ENCODE assay signal across 23 cellular contexts in genomic region chr4:176782794-176783193, GRCh38. TPM values are rescaled to one million over a fixed set of nuclear protein-coding genes. Genes with fewer than 3 reads are reported as not detected.
A peak's percentile ranks its signal among the peaks of the same experiment; 100 is the strongest.
DNase-seq lines count a peak whose midpoint lies in the region; ATAC-seq, FAIRE-seq and TF ChIP-seq lines count a peak whose summit lies in the region.
"Had no signal": no experiment of that assay in that cellular context is flagged by ENCODE, and none has a peak within 500 bp of the region (broad histone marks: within the 10 kb centered on the region; RNA-seq: fewer than 3 reads in every experiment).

No MANE protein-coding gene starts in this region.

- WGBS in HepG2 (ENCODE audit: low lambda C conversion rate): 0% methylated on average over 2 of the region's 2 CpGs

- H3K9me3 ChIP-seq in HepG2 (ENCODE audit: low read length): no peaks in the 10 kb centered on the region
- H3K9me3 ChIP-seq: BLaER1 treated with 17β-estradiol and CSF1 and Interleukin-3, amounts not matched to agents 10 nM and 100 nM; breast epithelium; tibial nerve had no signal

- H2AFZ ChIP-seq in HepG2 (ENCODE audit: low read length): no peak overlapping the region

- FAIRE-seq in HepG2 (lab: Jason Lieb, UNC): no peak

- no peak overlapping the region for H3K9ac ChIP-seq in HepG2 (ENCODE audit: insufficient read depth, low read depth, low read length)
- H3K9ac ChIP-seq: BLaER1 treated with 17β-estradiol and CSF1 and Interleukin-3, amounts not matched to agents 10 nM and 100 nM had no signal

- in situ Hi-C loops in HepG2 (cut with HindIII; ENCODE audit: extremely low pct_ligation_motif_present, low pct_unique_long_range_greater_than_20kb): no loop called here

- no peak for TF ChIP-seq POLR2A in HepG2 (IDR thresholded peaks at IDR 0.05; ENCODE audit: insufficient read depth in 1 of 2, low read depth in 2 of 2, low read length in 2 of 2)

- H3K36me3 Mint-ChIP-seq in HFFc6 (ENCODE audit: low read depth): peaks cover 54% of the 10 kb centered on the region
- H3K36me3 Mint-ChIP-seq: activated naive CD8-positive, alpha-beta T cell treated with anti-CD3 and anti-CD28 coated beads, Interleukin-2, amount 10 ng/mL, durations not matched to agents 7 days and 5 days; memory B cell; natural killer cell had no signal

- no peaks in the 10 kb centered on the region for H3K36me3 ChIP-seq in HepG2 (replicated peaks in 1 of 2; ENCODE audit: control insufficient read depth in 1 of 2, insufficient read depth in 2 of 2, low read length in 2 of 2)
- H3K36me3 ChIP-seq: BLaER1 treated with 17β-estradiol and CSF1 and Interleukin-3, amounts not matched to agents 10 nM and 100 nM; breast epithelium; tibial nerve had no signal

- H3K9me3 Mint-ChIP-seq in HFFc6: no peaks in the 10 kb centered on the region
- H3K9me3 Mint-ChIP-seq: activated naive CD8-positive, alpha-beta T cell treated with anti-CD3 and anti-CD28 coated beads, Interleukin-2, amount 10 ng/mL, durations not matched to agents 7 days and 5 days had no signal

- no peaks in the 10 kb centered on the region for H3K4me1 ChIP-seq in HepG2 (ENCODE audit: insufficient read depth, low read length)
- H3K4me1 ChIP-seq: BLaER1 treated with 17β-estradiol and CSF1 and Interleukin-3, amounts not matched to agents 10 nM and 100 nM had no signal

- H3K27ac Mint-ChIP-seq in HFFc6: peak overlapping the region; percentile 86
- H3K27ac Mint-ChIP-seq: activated CD4-positive, alpha-beta T cell treated with anti-CD3 and anti-CD28 coated beads for 36 hours; activated naive CD8-positive, alpha-beta T cell treated with anti-CD3 and anti-CD28 coated beads, Interleukin-2, amount 10 ng/mL, durations not matched to agents 7 days and 5 days; memory B cell; natural killer cell had no signal

- DNase-seq in HFFc6 (no peak), astrocyte of the hippocampus (ENCODE audit: low read depth, low spot score) (peak; percentile 34), lung microvascular endothelial cell (ENCODE audit: low read depth in 2 of 2) (peak; percentile 45 to 57), SKM-1 (lab: John Stamatoyannopoulos, UW; ENCODE audit: unreplicated experiment) (no peak), HepG2 (ENCODE audit: low spot score) (no peak)
- DNase-seq in stimulated activated CD4-positive, alpha-beta T cell treated with anti-CD3 and anti-CD28 coated beads, Interleukin-4, amount 100 ng/mL, for 24 hours: no peak
- DNase-seq in activated naive CD4-positive, alpha-beta T cell treated with Interleukin-2 at 50 U/mL for 16 hours: no peak
- DNase-seq: activated CD4-positive, alpha-beta T cell treated with anti-CD3 and anti-CD28 coated beads for 36 hours; activated naive CD8-positive, alpha-beta T cell treated with anti-CD3 and anti-CD28 coated beads, Interleukin-2, amount 10 ng/mL, durations not matched to agents 7 days and 5 days; cortex of kidney; kidney glomerular epithelial cell; natural killer cell; NCI-H1694 treated with DMSO at 0.1 percent for 48 hours; NCI-H748 treated with DMSO at 0.1 percent for 48 hours; Right ventricle myocardium superior; stimulated activated CD4-positive, alpha-beta T cell treated with anti-CD3 and anti-CD28 coated beads, Interleukin-2, amount 100 ng/mL, for 24 hours; stimulated activated naive CD8-positive, alpha-beta T cell treated with anti-CD3 and anti-CD28 coated beads, Interleukin-15, Interleukin-2, amounts not matched to agents 100 U/mL and 50 U/mL, for 24 hours; T-helper 1 cell had no signal

- no peak for ATAC-seq in HepG2
- ATAC-seq: activated CD4-positive, alpha-beta T cell treated with anti-CD3 and anti-CD28 coated beads for 36 hours; natural killer cell; stimulated activated naive CD8-positive, alpha-beta T cell treated with anti-CD3 and anti-CD28 coated beads, Interleukin-15, Interleukin-2, amounts not matched to agents 100 U/mL and 50 U/mL, for 24 hours had no signal

- H3K27me3 Mint-ChIP-seq in HFFc6 (ENCODE audit: insufficient read depth): peaks cover 2% of the 10 kb centered on the region; the same call in 1 of the 2 replicates
- H3K27me3 Mint-ChIP-seq: activated naive CD8-positive, alpha-beta T cell treated with anti-CD3 and anti-CD28 coated beads, Interleukin-2, amount 10 ng/mL, durations not matched to agents 7 days and 5 days; memory B cell had no signal

- H3K27me3 ChIP-seq in HepG2 (ENCODE audit: control insufficient read depth in 1 of 2, insufficient read depth in 2 of 2, low read length in 2 of 2): no peaks in the 10 kb centered on the region; a peak in 1 of 5 replicates
- H3K27me3 ChIP-seq: BLaER1 treated with 17β-estradiol and CSF1 and Interleukin-3, amounts not matched to agents 10 nM and 100 nM; breast epithelium; tibial nerve had no signal

- H3K4me3 ChIP-seq in HepG2 (replicated peaks in 1 of 3; ENCODE audit: insufficient read depth in 1 of 3, low read depth in 2 of 3, low read length in 3 of 3): no peak overlapping the region
- H3K4me3 ChIP-seq: BLaER1 treated with 17β-estradiol and CSF1 and Interleukin-3, amounts not matched to agents 10 nM and 100 nM; skin epidermis; tibial nerve had no signal

- H3K4me2 ChIP-seq in HepG2 (ENCODE audit: low read depth, low read length): no peak overlapping the region
- H3K4me2 ChIP-seq: BLaER1 treated with 17β-estradiol and CSF1 and Interleukin-3, amounts not matched to agents 10 nM and 100 nM had no signal

- POLR2A ChIA-PET in HepG2 (lab: Yijun Ruan, JAX): no interaction called here

- TF ChIP-seq CTCF in HFFc6 (IDR thresholded peaks at IDR 0.05): no peak
- no peak for TF ChIP-seq CTCF in HepG2 (CRISPR knock-in tag; IDR thresholded peaks at IDR 0.05)

- intact Hi-C loops in HepG2 (cut with micrococcal nuclease; ENCODE audit: unreplicated experiment): no loop called here

- TF ChIP-seq EP300 in HepG2 (IDR thresholded peaks at IDR 0.05; ENCODE audit: low read depth in 2 of 2, low read length in 2 of 2) (no peak), HepG2 (CRISPR knock-in tag; IDR thresholded peaks at IDR 0.05; ENCODE audit: borderline replicate concordance) (no peak)

- no peaks in the 10 kb centered on the region for H4K20me1 ChIP-seq in HepG2 (ENCODE audit: insufficient read depth, low read length)
- H4K20me1 ChIP-seq: BLaER1 treated with 17β-estradiol and CSF1 and Interleukin-3, amounts not matched to agents 10 nM and 100 nM had no signal

- BruUV-seq in HepG2 (replicated peaks; lab: Mats Ljungman, UMichigan): no TSS peak

- CTCF ChIA-PET in HepG2 (lab: Yijun Ruan, JAX; ENCODE audit: low intra/inter-chr PET ratio, low total read pairs): no interaction called here

- TF ChIP-seq RAD21 in HepG2 (CRISPR knock-in tag; IDR thresholded peaks at IDR 0.05): no peak

- peaks cover 93% of the 10 kb centered on the region for H3K4me1 Mint-ChIP-seq in HFFc6 (ENCODE audit: low read depth)
- H3K4me1 Mint-ChIP-seq: activated CD4-positive, alpha-beta T cell treated with anti-CD3 and anti-CD28 coated beads for 36 hours; activated naive CD8-positive, alpha-beta T cell treated with anti-CD3 and anti-CD28 coated beads, Interleukin-2, amount 10 ng/mL, durations not matched to agents 7 days and 5 days; memory B cell; natural killer cell had no signal

- H3K79me2 ChIP-seq in HepG2 (ENCODE audit: insufficient read depth, low read length): no peaks in the 10 kb centered on the region

- H3K27ac ChIP-seq in HepG2 (ENCODE audit: extremely low read length, insufficient read depth, low read length): no peak overlapping the region
- H3K27ac ChIP-seq: BLaER1 treated with 17β-estradiol and CSF1 and Interleukin-3, amounts not matched to agents 10 nM and 100 nM had no signal

- H3K4me3 Mint-ChIP-seq in HFFc6: peak overlapping the region; percentile 84
- H3K4me3 Mint-ChIP-seq: activated CD4-positive, alpha-beta T cell treated with anti-CD3 and anti-CD28 coated beads for 36 hours; activated naive CD8-positive, alpha-beta T cell treated with anti-CD3 and anti-CD28 coated beads, Interleukin-2, amount 10 ng/mL, durations not matched to agents 7 days and 5 days; memory B cell; natural killer cell had no signal

RNA-seq across cellular contexts. Expression of gene VEGFC, which starts 9.9 kb away (rescaled TPM):
- total RNA-seq in HFFc6 (2021; fragmentation: NEBNext Ultra II Directional; extraction: Animal tissue kit (Norgen Biotek cat#: 25700)): 100 to 1,000 TPM; 323 to 374 (median 351) TPM
- 0.60 and 2.4 TPM in 2 replicates for total RNA-seq in lung microvascular endothelial cell
- total RNA-seq in HepG2 (2016; rRNA removed; fragmentation: Illumina TruSeq; extraction: Trizol): not detected in 2 replicates
- total RNA-seq in HepG2 (2016; cell fraction: cytosol; rRNA removed; fragmentation: Illumina TruSeq; extraction: Trizol; ENCODE audit: low read depth): not detected in 2 replicates
- total RNA-seq in HepG2 (2016; cell fraction: insoluble cytoplasmic fraction; rRNA removed; fragmentation: Illumina TruSeq; extraction: Trizol): not detected in 2 replicates
- total RNA-seq in HepG2 (2016; cell fraction: membrane; rRNA removed; fragmentation: Illumina TruSeq; extraction: Trizol): not detected in 2 replicates
- not detected in 2 replicates for total RNA-seq in HepG2 (2016; cell fraction: nucleus; rRNA removed; fragmentation: Illumina TruSeq; extraction: Trizol)
- not detected in 2 replicates for polyA plus RNA-seq in HepG2 (2011; rRNA removed)
- not detected in 2 replicates for polyA plus RNA-seq in HepG2 (2011; cell fraction: cytosol; rRNA removed)
- not detected in 2 replicates for polyA plus RNA-seq in HepG2 (2011; cell fraction: nucleus; rRNA removed)
- polyA plus RNA-seq in HepG2 (2012): not detected in 2 replicates
- polyA plus RNA-seq in HepG2 (2016; cell fraction: cytosol; fragmentation: Illumina TruSeq; extraction: Trizol; ENCODE audit: low read depth): not detected in 2 replicates
- not detected in 2 replicates for polyA plus RNA-seq in HepG2 (2016; cell fraction: insoluble cytoplasmic fraction; fragmentation: Illumina TruSeq; extraction: Trizol; ENCODE audit: low read depth)
- polyA plus RNA-seq in HepG2 (2016; cell fraction: membrane; fragmentation: Illumina TruSeq; extraction: Trizol; ENCODE audit: low read depth): not detected in 2 replicates
- polyA plus RNA-seq in HepG2 (2016; cell fraction: nucleus; fragmentation: Illumina TruSeq; extraction: Trizol; ENCODE audit: insufficient read depth, low read depth): not detected in 2 replicates
- polyA minus RNA-seq in HepG2 (2011; rRNA and poly(A)+ RNA removed; ENCODE audit: low replicate concordance): 1.4 TPM in 1 of 2 replicates, not detected in the other
- polyA minus RNA-seq in HepG2 (2011; cell fraction: cytosol; rRNA and poly(A)+ RNA removed): not detected in 2 replicates
- not detected in 2 replicates for polyA minus RNA-seq in HepG2 (2011; cell fraction: nucleus; rRNA and poly(A)+ RNA removed)
- total RNA-seq: activated CD4-positive, alpha-beta T cell treated with anti-CD3 and anti-CD28 coated beads for 36 hours; activated naive CD8-positive, alpha-beta T cell treated with anti-CD3 and anti-CD28 coated beads, Interleukin-2, amount 10 ng/mL, durations not matched to agents 7 days and 5 days; natural killer cell had no signal

Comparison
In these comparisons a context has a peak if more than half of its experiments do, and no peak if none do; other contexts are left out.
1. DNase-seq: peak in astrocyte of the hippocampus (single experiment) and lung microvascular endothelial cell (2 of 2); none in HFFc6 (single experiment), stimulated activated CD4-positive, alpha-beta T cell treated with anti-CD3 and anti-CD28 coated beads, Interleukin-4, amount 100 ng/mL, for 24 hours (single experiment), SKM-1 (single experiment), activated naive CD4-positive, alpha-beta T cell treated with Interleukin-2 at 50 U/mL for 16 hours (single experiment) and HepG2 (single experiment).
2. RNA of gene VEGFC, which starts 9.9 kb away (total RNA-seq): 323 to 374 TPM in HFFc6; 0.60 to 2.4 TPM in lung microvascular endothelial cell and not detected in HepG2; every median in the first group is over 10 times any median in the second.